2 cellular contexts compared by ENCODE assay signal in the genomic region with DNA sequence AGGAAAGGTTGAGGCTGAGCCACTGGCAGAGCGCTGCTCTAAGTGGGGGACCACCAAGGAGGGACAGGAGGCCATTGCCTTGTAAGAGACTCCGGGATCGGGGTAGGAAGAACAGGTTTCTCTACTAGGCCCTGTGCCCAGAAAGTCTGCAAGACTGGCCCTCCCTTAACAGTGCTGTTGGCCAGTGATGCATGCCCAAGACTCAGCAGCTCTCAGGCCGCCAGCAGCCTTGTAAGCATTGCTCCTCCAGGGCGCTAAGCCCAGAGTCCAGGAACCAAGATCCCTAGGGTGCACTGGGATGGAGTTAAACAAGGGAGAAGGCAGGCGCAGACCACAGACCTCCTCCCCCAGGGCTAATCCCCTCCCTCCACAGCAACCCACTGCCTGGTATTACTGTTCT.
TF ChIP-seq lines count a peak whose summit lies in the region.

No MANE protein-coding gene starts in this region.

TF ChIP-seq in GM23338, 12 proteins besides CTCF, POLR2A, EP300 and RAD21:
- no peak for TF ChIP-seq ETS1 (IDR thresholded peaks at IDR 0.05)
- no peak for TF ChIP-seq JUNB (IDR thresholded peaks at IDR 0.05; ENCODE audit: unreplicated experiment)
- TF ChIP-seq EZH2 (IDR thresholded peaks at IDR 0.05; ENCODE audit: low read depth, unreplicated experiment) = no peak
- TF ChIP-seq ZNF114 (CRISPR knock-in tag; IDR thresholded peaks at IDR 0.05) = no peak
- no peak for TF ChIP-seq EZH2phosphoT487 (IDR thresholded peaks at IDR 0.05; ENCODE audit: unreplicated experiment)

TF ChIP-seq in WTC11, 78 proteins besides CTCF, POLR2A, EP300 and RAD21:
- TF ChIP-seq ZNF263 (CRISPR knock-in tag; IDR thresholded peaks at IDR 0.05; ENCODE audit: low read depth) = no peak
- TF ChIP-seq IRF2 (CRISPR knock-in tag; IDR thresholded peaks at IDR 0.05; ENCODE audit: borderline replicate concordance, low read depth) = no peak
- TF ChIP-seq ETV6 (CRISPR knock-in tag; IDR thresholded peaks at IDR 0.05) = no peak
- TF ChIP-seq GABPB1 (CRISPR knock-in tag; IDR thresholded peaks at IDR 0.05) = no peak
- TF ChIP-seq ZNF423 (CRISPR knock-in tag; IDR thresholded peaks at IDR 0.05) = no peak
- TF ChIP-seq ZBTB21 (CRISPR knock-in tag; IDR thresholded peaks at IDR 0.05; ENCODE audit: borderline replicate concordance) = no peak
- no peak for TF ChIP-seq PRDM15 (CRISPR knock-in tag; IDR thresholded peaks at IDR 0.05)
- TF ChIP-seq NFE2L1 (CRISPR knock-in tag; IDR thresholded peaks at IDR 0.05) = no peak
- TF ChIP-seq ZNF532 (CRISPR knock-in tag; IDR thresholded peaks at IDR 0.05; ENCODE audit: borderline replicate concordance) = no peak
- no peak for TF ChIP-seq ZNF232 (CRISPR knock-in tag; IDR thresholded peaks at IDR 0.05)
- TF ChIP-seq, protein P1, sequence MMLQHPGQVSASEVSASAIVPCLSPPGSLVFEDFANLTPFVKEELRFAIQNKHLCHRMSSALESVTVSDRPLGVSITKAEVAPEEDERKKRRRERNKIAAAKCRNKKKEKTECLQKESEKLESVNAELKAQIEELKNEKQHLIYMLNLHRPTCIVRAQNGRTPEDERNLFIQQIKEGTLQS (CRISPR knock-in tag; conservative IDR thresholded peaks at IDR 0.05) = no peak
- no peak for TF ChIP-seq MXD4 (CRISPR knock-in tag; IDR thresholded peaks at IDR 0.05; ENCODE audit: borderline replicate concordance)
- no peak for TF ChIP-seq ZSCAN18 (CRISPR knock-in tag; IDR thresholded peaks at IDR 0.05)
- TF ChIP-seq ATF6 (CRISPR knock-in tag; IDR thresholded peaks at IDR 0.05) = no peak
- no peak for TF ChIP-seq FOXP1 (CRISPR knock-in tag; IDR thresholded peaks at IDR 0.05; ENCODE audit: borderline replicate concordance)
